In the genomic region with DNA sequence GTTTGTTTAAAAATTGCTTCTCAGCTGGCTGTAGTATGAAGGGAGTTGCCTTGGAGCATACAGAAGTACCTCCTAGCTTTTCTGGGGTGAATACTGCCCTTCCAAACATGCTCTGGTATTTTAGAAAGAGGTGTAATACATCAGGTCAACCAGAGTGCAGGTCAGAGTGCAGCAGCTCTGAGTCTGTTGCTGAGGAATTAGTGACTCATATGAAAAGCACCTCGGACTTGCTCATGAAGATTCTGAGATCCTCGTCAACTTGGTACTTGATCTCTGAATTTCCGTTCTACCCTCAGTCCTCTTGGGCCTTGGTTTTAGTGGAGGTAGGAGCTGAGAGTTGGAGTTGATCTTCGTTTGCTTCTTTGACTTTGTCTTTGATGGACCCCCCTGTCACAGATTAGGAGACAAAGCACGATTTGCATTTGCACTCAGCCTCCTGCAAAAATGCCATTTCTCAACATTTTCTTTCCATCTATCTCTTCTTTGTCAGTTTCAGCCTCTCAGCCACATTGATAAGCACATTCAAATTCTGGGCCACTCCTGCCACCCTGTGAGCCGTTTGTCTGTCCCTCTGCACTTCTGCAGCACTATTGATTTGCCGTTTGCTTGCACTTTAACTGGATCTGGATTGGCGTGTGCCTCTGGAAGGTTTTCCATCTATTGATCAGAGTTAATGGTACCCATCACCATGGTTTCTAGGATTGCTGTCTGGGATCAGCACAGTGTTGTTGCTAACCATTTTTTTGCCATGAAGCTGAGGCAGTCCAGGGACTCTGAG, we compare ENCODE assay signal across 11 cellular contexts.
DNase-seq lines count a peak whose midpoint lies in the region; ATAC-seq and TF ChIP-seq lines count a peak whose summit lies in the region.
"Had no signal": no experiment of that assay in that cellular context is flagged by ENCODE, and none has a peak within 500 bp of the region (broad histone marks: within the 10 kb centered on the region; RNA-seq: fewer than 3 reads in every experiment).

No MANE protein-coding gene starts in this region.

- H4K91ac ChIP-seq in trophoblast cell (ENCODE audit: low read depth, low read length) = peak overlapping the region; percentile 11

- no peak overlapping the region for H3K4me3 Mint-ChIP-seq in activated T-helper 2 cell treated with anti-CD3 and anti-CD28 coated beads, Interferon-gamma antibody, Interleukin-2, Interleukin-4, amounts not matched to agents 10 μg/mL and 5 μg/mL and 100 μg/mL, durations not matched to agents 14 hours and 24 hours and 36 hours (ENCODE audit: low read depth)

- peaks cover 6% of the 10 kb centered on the region for H3K79me1 ChIP-seq in trophoblast cell (ENCODE audit: low read length)

- H2AK5ac ChIP-seq in trophoblast cell (ENCODE audit: low read length) = no peak overlapping the region

- H3K14ac ChIP-seq in trophoblast cell (ENCODE audit: low read length) = peak overlapping the region; percentile 7

- no peak overlapping the region for H4K12ac ChIP-seq in trophoblast cell (ENCODE audit: low read depth, low read length)

- peak overlapping the region; percentile 29 for H2BK5ac ChIP-seq in trophoblast cell (ENCODE audit: low read depth, low read length, poor library complexity)

- no peak overlapping the region for H3K23ac ChIP-seq in trophoblast cell (ENCODE audit: low read length)

- H3K4ac ChIP-seq in trophoblast cell (ENCODE audit: low read depth, low read length) = no peak overlapping the region

- no CpG with 5 or more reads among the region's 8 CpGs for WGBS in trophoblast cell (ENCODE audit: extremely low coverage, insufficient coverage, insufficient read length)

- no peak overlapping the region for H2AFZ ChIP-seq in trophoblast cell (ENCODE audit: insufficient read depth, low read length, poor library complexity)

- peaks cover 35% of the 10 kb centered on the region for H3K27me3 Mint-ChIP-seq in activated T-helper 2 cell treated with anti-CD3 and anti-CD28 coated beads, Interferon-gamma antibody, Interleukin-2, Interleukin-4, amounts not matched to agents 10 μg/mL and 5 μg/mL and 100 μg/mL, durations not matched to agents 14 hours and 24 hours and 36 hours (ENCODE audit: low read depth)

- TF ChIP-seq CTCF in RWPE2 (IDR thresholded peaks at IDR 0.05; ENCODE audit: poor library complexity, severe bottlenecking) = no peak

- ATAC-seq in RWPE2 (ENCODE audit: low read depth) (peak; percentile 93), HG02623 (IDR thresholded peaks at IDR 0.05; ENCODE audit: unreplicated experiment) (no peak)
- ATAC-seq: activated CD4-positive, CD25-positive, alpha-beta regulatory T cell treated with anti-CD3 and anti-CD28 coated beads, Interleukin-2, amount 50 U/mL, for 24 hours had no signal

- H3K27ac ChIP-seq in RWPE2 (ENCODE audit: poor library complexity, severe bottlenecking) (peak overlapping the region; percentile 63), trophoblast cell (ENCODE audit: low read depth, low read length) (no peak overlapping the region)

- H3K9me3 ChIP-seq in RWPE2 (ENCODE audit: severe bottlenecking) (no peaks in the 10 kb centered on the region), trophoblast cell (ENCODE audit: insufficient read depth, low read depth, low read length) (no peaks in the 10 kb centered on the region)

- H3K4me3 ChIP-seq in RWPE2 (ENCODE audit: severe bottlenecking) (no peak overlapping the region), trophoblast cell (ENCODE audit: low read depth, low read length) (no peak overlapping the region)

- no peak overlapping the region for H3K9ac ChIP-seq in trophoblast cell (ENCODE audit: low read length)

- DNase-seq in ELF-1 (ENCODE audit: low read depth, low spot score) (peak; percentile 20), RWPE2 (ENCODE audit: low spot score) (no peak), fibroblast of peridontal ligament (ENCODE audit: extremely low read depth) (peak; percentile 57), trophoblast cell (peak; percentile 54 to 83), hippocampal formation (lab: John Stamatoyannopoulos, UW) (no peak), NCI-H146 (lab: John Stamatoyannopoulos, UW) (no peak)
- no peak for DNase-seq in activated T-helper 2 cell treated with anti-CD3 and anti-CD28 coated beads, Interferon-gamma antibody, Interleukin-2, Interleukin-4, amounts not matched to agents 10 μg/mL and 5 μg/mL and 100 μg/mL, durations not matched to agents 14 hours and 24 hours and 36 hours (ENCODE audit: low spot score)
- DNase-seq: NCI-H2227 treated with DMSO at 0.1 percent for 48 hours; stimulated activated CD4-positive, alpha-beta T cell treated with anti-CD3 and anti-CD28 coated beads, Interleukin-15, amount 100 ng/mL, for 24 hours had no signal

- H3K4me1 Mint-ChIP-seq in activated T-helper 2 cell treated with anti-CD3 and anti-CD28 coated beads, Interferon-gamma antibody, Interleukin-2, Interleukin-4, amounts not matched to agents 10 μg/mL and 5 μg/mL and 100 μg/mL, durations not matched to agents 14 hours and 24 hours and 36 hours (ENCODE audit: low read depth) = no peaks in the 10 kb centered on the region

- peaks cover 27% of the 10 kb centered on the region for H3K4me1 ChIP-seq in RWPE2 (ENCODE audit: insufficient read depth, poor library complexity, severe bottlenecking)
- peaks cover 8 to 18% of the 10 kb centered on the region in 2 experiments for H3K4me1 ChIP-seq in trophoblast cell (ENCODE audit: control insufficient read depth in 1 of 2, insufficient read depth in 2 of 2, low read length in 2 of 2)

- H4K8ac ChIP-seq in trophoblast cell (ENCODE audit: low read depth, low read length) = no peak overlapping the region

- intact Hi-C loops in activated T-helper 2 cell treated with anti-CD3 and anti-CD28 coated beads, Interferon-gamma antibody, Interleukin-2, Interleukin-4, amounts not matched to agents 10 μg/mL and 5 μg/mL and 100 μg/mL, durations not matched to agents 14 hours and 24 hours and 36 hours (cut with micrococcal nuclease) = no loop called here

- H2BK120ac ChIP-seq in trophoblast cell (ENCODE audit: insufficient read depth, low read length, poor library complexity) = peak overlapping the region; percentile 57

- H3K9me3 Mint-ChIP-seq in activated T-helper 2 cell treated with anti-CD3 and anti-CD28 coated beads, Interferon-gamma antibody, Interleukin-2, Interleukin-4, amounts not matched to agents 10 μg/mL and 5 μg/mL and 100 μg/mL, durations not matched to agents 14 hours and 24 hours and 36 hours = no peaks in the 10 kb centered on the region

- H3K27ac Mint-ChIP-seq in activated T-helper 2 cell treated with anti-CD3 and anti-CD28 coated beads, Interferon-gamma antibody, Interleukin-2, Interleukin-4, amounts not matched to agents 10 μg/mL and 5 μg/mL and 100 μg/mL, durations not matched to agents 14 hours and 24 hours and 36 hours = no peak overlapping the region

- peak overlapping the region; percentile 20 for H3K4me2 ChIP-seq in trophoblast cell (ENCODE audit: low read length)

- H3K36me3 Mint-ChIP-seq in activated T-helper 2 cell treated with anti-CD3 and anti-CD28 coated beads, Interferon-gamma antibody, Interleukin-2, Interleukin-4, amounts not matched to agents 10 μg/mL and 5 μg/mL and 100 μg/mL, durations not matched to agents 14 hours and 24 hours and 36 hours (ENCODE audit: low read depth) = no peaks in the 10 kb centered on the region

- no peaks in the 10 kb centered on the region for H3K79me2 ChIP-seq in trophoblast cell (ENCODE audit: control insufficient read depth, insufficient read depth, low read length, poor library complexity)

- peak overlapping the region; percentile 73 for H2BK12ac ChIP-seq in trophoblast cell (ENCODE audit: low read length)

- no peaks in the 10 kb centered on the region for H3K36me3 ChIP-seq in RWPE2 (ENCODE audit: low read depth)
- no peaks in the 10 kb centered on the region for H3K36me3 ChIP-seq in trophoblast cell (ENCODE audit: control insufficient read depth in 1 of 2, insufficient read depth in 2 of 2, low read length in 2 of 2)

- no peaks in the 10 kb centered on the region for H3K27me3 ChIP-seq in RWPE2 (ENCODE audit: insufficient read depth, poor library complexity, severe bottlenecking)
- H3K27me3 ChIP-seq in trophoblast cell (ENCODE audit: insufficient read depth, low read length) = no peaks in the 10 kb centered on the region

- H3K18ac ChIP-seq in trophoblast cell (ENCODE audit: low read length) = no peak overlapping the region

Comparison
In these comparisons a context has a peak if more than half of its experiments do, and no peak if none do; other contexts are left out.
1. DNase-seq: peak in ELF-1 (single experiment), fibroblast of peridontal ligament (single experiment) and trophoblast cell (2 of 2); none in RWPE2 (single experiment), activated T-helper 2 cell treated with anti-CD3 and anti-CD28 coated beads, Interferon-gamma antibody, Interleukin-2, Interleukin-4, amounts not matched to agents 10 μg/mL and 5 μg/mL and 100 μg/mL, durations not matched to agents 14 hours and 24 hours and 36 hours (single experiment), hippocampal formation (0 of 2) and NCI-H146 (single experiment).